Comparison of ENCODE assay signal across 8 cellular contexts in the genomic region with DNA sequence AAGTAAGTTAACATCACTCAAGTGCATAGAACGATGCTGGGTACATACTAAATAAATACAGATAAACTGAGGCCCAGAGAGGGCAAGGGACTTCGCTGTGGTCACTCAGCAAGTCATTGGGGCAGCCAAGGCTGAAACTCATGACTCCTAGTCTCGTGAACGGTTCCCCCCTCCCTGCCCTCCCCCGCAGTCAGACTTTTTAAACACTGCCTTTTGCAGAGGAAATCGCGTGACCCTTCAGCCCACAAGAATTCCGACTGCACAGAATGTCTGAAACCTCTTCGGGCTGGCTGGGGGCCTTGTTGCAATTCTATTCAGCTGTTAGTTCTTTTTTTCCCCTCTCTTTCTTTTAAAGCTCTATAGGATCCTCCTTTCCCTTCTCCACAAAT. TPM values are rescaled to one million over a fixed set of nuclear protein-coding genes. Genes with fewer than 3 reads are reported as not detected.
DNase-seq lines count a peak whose midpoint lies in the region; ATAC-seq and TF ChIP-seq lines count a peak whose summit lies in the region.

No MANE protein-coding gene starts in this region.

- H3K4me1 ChIP-seq in right lobe of liver = peaks cover 3 to 84% (median 49%) of the 10 kb centered on the region in 4 donors

- peak; percentile 92 for DNase-seq in GM03348 (ENCODE audit: low spot score)
- DNase-seq in HCEC 1CT = peak; percentile 92
- DNase-seq in OCI-M1 (lab: John Stamatoyannopoulos, UW) = peak; percentile 81
- peak; percentile 66 to 75 (median 75) for DNase-seq in right lobe of liver
- DNase-seq in stimulated activated CD8-positive, alpha-beta memory T cell treated with anti-CD3 and anti-CD28 coated beads, Interleukin-12 subunit alpha, Interleukin-12 subunit beta, amount 100 ng/mL, for 4 hours (ENCODE audit: low read depth) = peak; percentile 15
- DNase-seq in COLO668 (lab: John Stamatoyannopoulos, UW; ENCODE audit: unreplicated experiment) = no peak

- H3K27ac ChIP-seq in angular gyrus (ENCODE audit: low read depth, low read length) (peak overlapping the region; percentile 83), right lobe of liver (peak overlapping the region; percentile 79 to 90 (median 87))

- H3K9me3 ChIP-seq in right lobe of liver = no peaks in the 10 kb centered on the region

- H3K4me3 ChIP-seq in right lobe of liver = peak overlapping the region in 2 of 3 donors; percentile 8 to 9

- peak; percentile 7 to 20 (median 14) for ATAC-seq in right lobe of liver
- ATAC-seq in HG03095 (IDR thresholded peaks at IDR 0.05; ENCODE audit: unreplicated experiment) = no peak

- no peaks in the 10 kb centered on the region for H3K27me3 ChIP-seq in right lobe of liver

- TF ChIP-seq CTCF in right lobe of liver (IDR thresholded peaks at IDR 0.05) = no peak

- intact Hi-C loops in right lobe of liver (cut with DNase I) = no loop called here

- TF ChIP-seq POLR2A in right lobe of liver (IDR thresholded peaks at IDR 0.05) = peak; percentile 8

- WGBS in right lobe of liver (ENCODE audit: insufficient coverage, low coverage, low lambda C conversion rate, missing lambda C conversion rate) = 1% methylated on average over 7 of the region's 9 CpGs

- no peaks in the 10 kb centered on the region for H3K36me3 ChIP-seq in right lobe of liver

RNA-seq across cellular contexts. Expression of gene NEK6, which starts 28.1 kb away (rescaled TPM):
- 100 to 1,000 TPM in 1 of 6 experiments, 10 to 100 TPM in 5; 61.6 to 128 (median 67.5) TPM for total RNA-seq in right lobe of liver
